1 cellular context compared by ENCODE assay signal in the genomic region with DNA sequence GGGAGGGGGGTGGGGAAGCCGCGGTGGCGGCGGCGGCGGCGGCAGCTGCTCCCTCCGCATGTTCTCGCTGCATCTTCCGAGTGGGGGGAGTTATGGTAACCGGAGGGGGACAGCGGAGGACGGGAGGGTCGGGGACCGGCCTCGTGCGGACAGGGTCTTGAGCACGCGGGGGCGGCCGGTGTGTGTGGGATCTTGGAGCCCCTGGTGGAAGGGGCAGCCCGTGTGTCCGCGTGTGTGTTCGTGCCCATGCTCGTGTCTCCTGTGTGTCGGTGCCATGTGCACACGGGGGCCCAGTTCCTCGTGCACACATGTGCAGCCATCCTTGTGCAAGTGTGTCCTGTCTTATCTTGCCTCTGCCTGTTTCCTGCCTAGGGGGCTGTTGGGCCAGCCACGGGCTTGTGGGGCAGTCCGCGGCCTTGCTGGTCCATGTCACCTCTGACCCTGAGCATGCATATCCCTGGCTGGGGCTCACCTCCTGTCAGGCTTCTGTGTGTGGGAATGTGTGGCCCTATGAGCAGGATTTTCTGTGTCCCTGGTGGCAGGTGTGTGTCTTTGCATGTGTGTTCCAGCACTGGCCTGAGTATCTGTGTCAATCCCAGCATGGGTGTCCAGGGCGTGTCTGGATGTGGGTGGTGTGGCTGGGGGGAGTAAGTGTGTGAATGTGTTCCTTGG.
TF ChIP-seq lines count a peak whose summit lies in the region.

No MANE protein-coding gene starts in this region.

TF ChIP-seq in K562, 482 proteins besides CTCF, POLR2A, EP300 and RAD21 (continued from another document and continues in another):
- TF ChIP-seq, protein P1, sequence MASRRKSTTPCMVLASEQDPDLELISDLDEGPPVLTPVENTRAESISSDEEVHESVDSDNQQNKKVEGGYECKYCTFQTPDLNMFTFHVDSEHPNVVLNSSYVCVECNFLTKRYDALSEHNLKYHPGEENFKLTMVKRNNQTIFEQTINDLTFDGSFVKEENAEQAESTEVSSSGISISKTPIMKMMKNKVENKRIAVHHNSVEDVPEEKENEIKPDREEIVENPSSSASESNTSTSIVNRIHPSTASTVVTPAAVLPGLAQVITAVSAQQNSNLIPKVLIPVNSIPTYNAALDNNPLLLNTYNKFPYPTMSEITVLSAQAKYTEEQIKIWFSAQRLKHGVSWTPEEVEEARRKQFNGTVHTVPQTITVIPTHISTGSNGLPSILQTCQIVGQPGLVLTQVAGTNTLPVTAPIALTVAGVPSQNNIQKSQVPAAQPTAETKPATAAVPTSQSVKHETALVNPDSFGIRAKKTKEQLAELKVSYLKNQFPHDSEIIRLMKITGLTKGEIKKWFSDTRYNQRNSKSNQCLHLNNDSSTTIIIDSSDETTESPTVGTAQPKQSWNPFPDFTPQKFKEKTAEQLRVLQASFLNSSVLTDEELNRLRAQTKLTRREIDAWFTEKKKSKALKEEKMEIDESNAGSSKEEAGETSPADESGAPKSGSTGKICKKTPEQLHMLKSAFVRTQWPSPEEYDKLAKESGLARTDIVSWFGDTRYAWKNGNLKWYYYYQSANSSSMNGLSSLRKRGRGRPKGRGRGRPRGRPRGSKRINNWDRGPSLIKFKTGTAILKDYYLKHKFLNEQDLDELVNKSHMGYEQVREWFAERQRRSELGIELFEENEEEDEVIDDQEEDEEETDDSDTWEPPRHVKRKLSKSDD (conservative IDR thresholded peaks at IDR 0.05; ENCODE audit: low read length) = no peak
- peak; percentile 81 for TF ChIP-seq SMAD4 (CRISPR knock-in tag; conservative IDR thresholded peaks at IDR 0.05)
- peak; percentile 90; the same call in 1 of the 2 replicates for TF ChIP-seq CBFB (CRISPR knock-in tag; IDR thresholded peaks at IDR 0.05)
- no peak for TF ChIP-seq MAFF (IDR thresholded peaks at IDR 0.05; ENCODE audit: low read length)
- TF ChIP-seq ZNF699 (CRISPR knock-in tag; IDR thresholded peaks at IDR 0.05; ENCODE audit: insufficient replicate concordance) = no peak
- TF ChIP-seq STAT5A (IDR thresholded peaks at IDR 0.05; ENCODE audit: borderline replicate concordance, low read length) = no peak; the same call in 1 of the 2 replicates
- no peak for TF ChIP-seq ZNF75A (CRISPR knock-in tag; IDR thresholded peaks at IDR 0.05)
- TF ChIP-seq, protein P2, sequence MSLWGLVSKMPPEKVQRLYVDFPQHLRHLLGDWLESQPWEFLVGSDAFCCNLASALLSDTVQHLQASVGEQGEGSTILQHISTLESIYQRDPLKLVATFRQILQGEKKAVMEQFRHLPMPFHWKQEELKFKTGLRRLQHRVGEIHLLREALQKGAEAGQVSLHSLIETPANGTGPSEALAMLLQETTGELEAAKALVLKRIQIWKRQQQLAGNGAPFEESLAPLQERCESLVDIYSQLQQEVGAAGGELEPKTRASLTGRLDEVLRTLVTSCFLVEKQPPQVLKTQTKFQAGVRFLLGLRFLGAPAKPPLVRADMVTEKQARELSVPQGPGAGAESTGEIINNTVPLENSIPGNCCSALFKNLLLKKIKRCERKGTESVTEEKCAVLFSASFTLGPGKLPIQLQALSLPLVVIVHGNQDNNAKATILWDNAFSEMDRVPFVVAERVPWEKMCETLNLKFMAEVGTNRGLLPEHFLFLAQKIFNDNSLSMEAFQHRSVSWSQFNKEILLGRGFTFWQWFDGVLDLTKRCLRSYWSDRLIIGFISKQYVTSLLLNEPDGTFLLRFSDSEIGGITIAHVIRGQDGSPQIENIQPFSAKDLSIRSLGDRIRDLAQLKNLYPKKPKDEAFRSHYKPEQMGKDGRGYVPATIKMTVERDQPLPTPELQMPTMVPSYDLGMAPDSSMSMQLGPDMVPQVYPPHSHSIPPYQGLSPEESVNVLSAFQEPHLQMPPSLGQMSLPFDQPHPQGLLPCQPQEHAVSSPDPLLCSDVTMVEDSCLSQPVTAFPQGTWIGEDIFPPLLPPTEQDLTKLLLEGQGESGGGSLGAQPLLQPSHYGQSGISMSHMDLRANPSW (CRISPR knock-in tag; IDR thresholded peaks at IDR 0.05) = 0 out of 2 replicates have a peak, but pooled peaks have one; percentile 88
- no peak for TF ChIP-seq TCF7L2 (IDR thresholded peaks at IDR 0.05; ENCODE audit: low read depth, low read length)
- TF ChIP-seq HNRNPLL (IDR thresholded peaks at IDR 0.05; ENCODE audit: low read depth, low read length, poor library complexity, severe bottlenecking) = no peak
- TF ChIP-seq USF1 (CRISPR knock-in tag; IDR thresholded peaks at IDR 0.05) = peak; percentile 65
- no peak for TF ChIP-seq ZNF311 (CRISPR knock-in tag; IDR thresholded peaks at IDR 0.05)
- TF ChIP-seq ZBTB17 (CRISPR knock-in tag; IDR thresholded peaks at IDR 0.05) = peak; percentile 70; the same call in 1 of the 2 replicates
- TF ChIP-seq NCOA6 (IDR thresholded peaks at IDR 0.05) = no peak
- TF ChIP-seq THAP12 (CRISPR knock-in tag; IDR thresholded peaks at IDR 0.05) = peak; percentile 73; the same call in 1 of the 2 replicates
- TF ChIP-seq RNF2 (IDR thresholded peaks at IDR 0.05) = peak; percentile 85; the same call in 1 of the 2 replicates
- peak; percentile 62; the same call in 1 of the 2 replicates for TF ChIP-seq KDM2B (CRISPR knock-in tag; IDR thresholded peaks at IDR 0.05)
- TF ChIP-seq TAF7 (tag; IDR thresholded peaks at IDR 0.05) = no peak
- peak; percentile 99 for TF ChIP-seq ZNF511 (CRISPR knock-in tag; IDR thresholded peaks at IDR 0.05)
- no peak for TF ChIP-seq ZNF717 (CRISPR knock-in tag; IDR thresholded peaks at IDR 0.05)
- peak; percentile 74 for TF ChIP-seq BHLHE40 (IDR thresholded peaks at IDR 0.05; ENCODE audit: low read length)
- no peak for TF ChIP-seq TAL1 (IDR thresholded peaks at IDR 0.05)
- no peak for TF ChIP-seq ZNF41 (CRISPR knock-in tag; conservative IDR thresholded peaks at IDR 0.05)
- no peak; the same call in 1 of the 2 replicates for TF ChIP-seq TGIF2 (CRISPR knock-in tag; IDR thresholded peaks at IDR 0.05)
- no peak for TF ChIP-seq MEF2A (IDR thresholded peaks at IDR 0.05; ENCODE audit: control insufficient read depth, low read depth, low read length)
- TF ChIP-seq ZNF780A (CRISPR knock-in tag; IDR thresholded peaks at IDR 0.05) = no peak
- no peak for TF ChIP-seq FOXM1 (IDR thresholded peaks at IDR 0.05; ENCODE audit: low read depth)
- TF ChIP-seq FOXM1 (CRISPR knock-in tag; IDR thresholded peaks at IDR 0.05; ENCODE audit: low read depth) = no peak
- TF ChIP-seq ATF2 (CRISPR knock-in tag; IDR thresholded peaks at IDR 0.05) = peak; percentile 87
- TF ChIP-seq TARDBP (IDR thresholded peaks at IDR 0.05) = 0 out of 2 replicates have a peak, but pooled peaks have one; percentile 17
- TF ChIP-seq PPARD (CRISPR knock-in tag; IDR thresholded peaks at IDR 0.05) = no peak
- TF ChIP-seq RAD51 (IDR thresholded peaks at IDR 0.05; ENCODE audit: borderline replicate concordance, low read depth) = no peak
- no peak for TF ChIP-seq NR2F6 (CRISPR knock-in tag; IDR thresholded peaks at IDR 0.05)
- TF ChIP-seq SRSF3 (IDR thresholded peaks at IDR 0.05; ENCODE audit: insufficient read depth, low read length) = no peak
- no peak for TF ChIP-seq HDAC8 (tag; IDR thresholded peaks at IDR 0.05)
- TF ChIP-seq SREBF1 (IDR thresholded peaks at IDR 0.05; ENCODE audit: borderline replicate concordance, low read depth, low read length) = no peak
- no peak for TF ChIP-seq SRF (CRISPR knock-in tag; IDR thresholded peaks at IDR 0.05)
- no peak for TF ChIP-seq SETDB1 (IDR thresholded peaks at IDR 0.05; ENCODE audit: low read length)
